ENCODE assay signal across 19 cellular contexts in the genomic region with DNA sequence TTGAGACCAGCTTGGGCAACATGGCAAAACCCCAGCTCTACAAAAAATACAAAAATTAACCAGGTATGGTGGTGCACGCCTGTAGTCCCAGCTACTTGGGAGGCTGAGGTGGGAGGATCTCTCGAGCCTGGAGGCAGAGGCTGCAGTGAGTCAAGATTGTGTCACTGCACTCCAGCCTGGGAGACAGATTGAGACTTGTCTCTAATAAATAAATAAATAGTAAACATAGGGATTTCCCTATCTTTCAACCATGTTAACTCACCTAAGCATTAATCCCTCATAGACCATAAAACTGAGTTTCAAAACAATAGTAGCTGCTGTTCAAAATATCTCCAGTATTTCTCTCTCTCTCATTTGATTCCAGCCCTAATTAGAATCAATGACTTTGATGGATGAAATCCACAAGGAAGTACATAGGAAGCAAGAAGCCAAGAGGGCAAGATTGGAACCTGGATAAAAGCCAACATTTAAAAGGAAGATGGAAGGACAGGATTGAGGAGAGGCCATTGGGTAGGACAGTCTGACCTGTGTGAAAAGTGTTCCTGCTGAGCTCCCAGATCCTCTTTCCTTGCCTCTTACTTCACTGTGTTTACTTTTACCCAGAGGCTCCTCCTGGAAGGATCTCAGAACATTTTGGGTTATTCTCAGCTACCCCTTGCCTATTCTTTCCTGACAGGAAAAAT.
"Had no signal": no experiment of that assay in that cellular context is flagged by ENCODE, and none has a peak within 500 bp of the region (broad histone marks: within the 10 kb centered on the region; RNA-seq: fewer than 3 reads in every experiment).

No MANE protein-coding gene starts in this region.

- H3K36me3 ChIP-seq: left lung, thyroid gland had no signal

- DNase-seq: activated B cell treated with CpG ODN at 0.5 μM for 24 hours; activated CD4-positive, alpha-beta T cell treated with anti-CD3 and anti-CD28 coated beads, Interleukin-2, amount 10 ng/mL, durations not matched to agents 7 days and 5 days; activated CD8-positive, alpha-beta memory T cell treated with anti-CD3 and anti-CD28 coated beads for 24 hours; activated naive CD8-positive, alpha-beta T cell treated with anti-CD3 and anti-CD28 coated beads for 36 hours; amygdala; body of pancreas; central memory CD4-positive, alpha-beta T cell; effector memory CD8-positive, alpha-beta T cell; erythroblast; kidney; left lung; naive thymus-derived CD8-positive, alpha-beta T cell; posterior cingulate gyrus; retina; stimulated activated CD4-positive, alpha-beta T cell treated with anti-CD3 and anti-CD28 coated beads, Interleukin-2, amount 100 ng/mL, for 48 hours; stimulated activated naive B cell treated with anti-CD40 and anti-IgM and Interleukin-4, amounts not matched to agents 10 μg/mL and 1 μg/mL and 100 μg/mL, for 72 hours; thyroid gland had no signal

- FAIRE-seq: kidney, TTC549, urothelium cell line had no signal

- H3K27me3 ChIP-seq: body of pancreas, left lung, thyroid gland had no signal

- H3K27ac ChIP-seq: body of pancreas, left lung, thyroid gland had no signal

- H3K4me3 ChIP-seq: body of pancreas, left lung, thyroid gland had no signal

- H3K9me3 ChIP-seq: body of pancreas, left lung, thyroid gland had no signal

- H3K4me1 ChIP-seq: body of pancreas, left lung, thyroid gland had no signal
